8 cellular contexts compared by ENCODE assay signal in genomic region chr19:52248256-52248655, GRCh38. TPM values are rescaled to one million over a fixed set of nuclear protein-coding genes. Genes with fewer than 3 reads are reported as not detected.
DNase-seq lines count a peak whose midpoint lies in the region; ATAC-seq and TF ChIP-seq lines count a peak whose summit lies in the region.

No MANE protein-coding gene starts in this region.

- H3K4me1 ChIP-seq in psoas muscle = no peaks in the 10 kb centered on the region

- H3K27ac ChIP-seq in psoas muscle = no peak overlapping the region

- H3K9me3 ChIP-seq in psoas muscle = no peaks in the 10 kb centered on the region

- H3K27me3 ChIP-seq in psoas muscle (ENCODE audit: insufficient read depth in 3 of 3, low read length in 2 of 3) = no peaks in the 10 kb centered on the region

- no peaks in the 10 kb centered on the region for H3K36me3 ChIP-seq in psoas muscle (ENCODE audit: insufficient read depth in 1 of 2, low read depth in 1 of 2)

- WGBS in psoas muscle, 3 donors = 6 to 10% (median 9%) methylated on average over 7 of the region's 7 CpGs

- no peak overlapping the region for H3K4me3 ChIP-seq in fibroblast of villous mesenchyme (ENCODE audit: low read depth, low read length)
- no peak overlapping the region for H3K4me3 ChIP-seq in psoas muscle

- peak in 3 of 4 donors; percentile 71 to 77 (median 76) for ATAC-seq in psoas muscle
- no peak for ATAC-seq in GM19328 (IDR thresholded peaks at IDR 0.05; ENCODE audit: unreplicated experiment)
- no peak for ATAC-seq in HG03280 (IDR thresholded peaks at IDR 0.05; ENCODE audit: unreplicated experiment)

- TF ChIP-seq CTCF in GM20000 (IDR thresholded peaks at IDR 0.05; ENCODE audit: extremely low read depth, missing control alignments) (peak; percentile 3), fibroblast of villous mesenchyme (IDR thresholded peaks at IDR 0.05; ENCODE audit: insufficient read depth, low read depth, low read length) (peak; percentile 57), psoas muscle (IDR thresholded peaks at IDR 0.05) (peak; percentile 45)

- no peak for DNase-seq in GM20000 (ENCODE audit: low spot score)
- DNase-seq in NCI-H748 (lab: John Stamatoyannopoulos, UW; ENCODE audit: unreplicated experiment) = peak; percentile 73
- DNase-seq in activated T-cell treated with anti-CD3 and anti-CD28 coated beads for 4 hours = peak; percentile 59
- DNase-seq in fibroblast of villous mesenchyme (ENCODE audit: low read depth) = peak; percentile 60
- DNase-seq in psoas muscle = peak; percentile 43 to 79
- no peak for DNase-seq in NK-92 (lab: John Stamatoyannopoulos, UW; ENCODE audit: unreplicated experiment)

- intact Hi-C loops in psoas muscle (cut with DNase I) = loop anchor here in 1 of 2 donors (10.0 kb wide), 1 partner anchor 497 kb away; no protein-coding TSS in a partner anchor

RNA-seq across cellular contexts. Expression of gene ZNF766, which starts 21.1 kb away (rescaled TPM):
- total RNA-seq in fibroblast of villous mesenchyme = 6.4 and 12.1 TPM in 2 replicates
- 10 to 100 TPM in 2 of 4 donors, 1 to 10 TPM in 2; 6.3 to 10.4 (median 8.8) TPM for total RNA-seq in psoas muscle
- polyA plus RNA-seq in psoas muscle = 10 to 100 TPM in 1 of 3 donors, 1 to 10 TPM in 2; 3.6 to 10.7 (median 3.8) TPM

RNA-seq across cellular contexts. Expression of gene ZNF480, which starts 48.7 kb away (rescaled TPM):
- total RNA-seq in fibroblast of villous mesenchyme (6.4 and 8.2 TPM in 2 replicates), psoas muscle (10 to 100 TPM in 1 of 4 donors, 1 to 10 TPM in 3; 6.2 to 10.5 (median 7.0) TPM)
- polyA plus RNA-seq in psoas muscle = 1 to 10 TPM; 4.6 to 7.0 (median 5.3) TPM

RNA-seq across cellular contexts. Expression of gene PPP2R1A, which starts 58.4 kb away (rescaled TPM):
- total RNA-seq in fibroblast of villous mesenchyme = 122 and 166 TPM in 2 replicates
- total RNA-seq in psoas muscle = 100 to 1,000 TPM; 182 to 340 (median 268) TPM
- polyA plus RNA-seq in psoas muscle = 100 to 1,000 TPM; 127 to 400 (median 139) TPM

Comparison
In these comparisons a context has a peak if more than half of its experiments do, and no peak if none do; other contexts are left out.
1. DNase-seq: peak in NCI-H748 (single experiment), activated T-cell treated with anti-CD3 and anti-CD28 coated beads for 4 hours (single experiment), fibroblast of villous mesenchyme (single experiment) and psoas muscle (2 of 2); none in GM20000 (single experiment) and NK-92 (single experiment).
2. CTCF ChIP-seq: peak in every context shown above with its lines; median percentile 57 in fibroblast of villous mesenchyme; 45 in psoas muscle; 3 in GM20000.
3. ATAC-seq: peak in psoas muscle (3 of 4); none in GM19328 (single experiment) and HG03280 (single experiment).